Comparison of ENCODE assay signal across 11 cellular contexts in the genomic region with DNA sequence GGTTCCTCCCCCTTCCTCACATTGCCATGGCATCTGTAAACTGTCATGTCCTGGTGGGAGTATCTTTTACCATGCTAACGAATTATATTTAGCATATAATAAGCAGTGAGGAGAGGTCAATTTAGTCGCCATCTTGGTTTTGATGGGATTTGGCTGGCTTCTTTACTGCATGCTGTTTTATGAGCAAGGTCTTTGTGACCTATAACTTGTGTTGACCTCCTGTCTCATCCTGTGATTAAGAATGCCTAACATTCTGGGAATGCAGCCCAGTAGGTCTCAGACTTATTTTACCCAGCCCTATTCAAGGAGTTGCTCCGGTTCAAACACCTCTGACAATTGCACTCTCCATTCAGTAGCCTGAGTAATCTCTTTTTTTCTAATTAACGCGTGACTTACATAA. TPM values are rescaled to one million over a fixed set of nuclear protein-coding genes. Genes with fewer than 3 reads are reported as not detected.
DNase-seq lines count a peak whose midpoint lies in the region; ATAC-seq, FAIRE-seq and TF ChIP-seq lines count a peak whose summit lies in the region.
"Had no signal": no experiment of that assay in that cellular context is flagged by ENCODE, and none has a peak within 500 bp of the region (broad histone marks: within the 10 kb centered on the region; RNA-seq: fewer than 3 reads in every experiment).

No MANE protein-coding gene starts in this region.

- CTCF ChIA-PET in PC-9 (lab: Charles Lee) = no interaction called here

- intact Hi-C loops in PC-9 (cut with micrococcal nuclease; ENCODE audit: unreplicated experiment) = no loop called here
- intact Hi-C loops in ovary (cut with DNase I) = no loop called here

- H3K4me2 ChIP-seq in PC-9 = peak overlapping the region; percentile 75
- peak overlapping the region; percentile 84 for H3K4me2 ChIP-seq in neural progenitor cell

- WGBS in ovary, 3 donors = 27 to 32% (median 27%) methylated on average over 5 of the region's 5 CpGs

- H2AFZ ChIP-seq in PC-9 (peak overlapping the region; percentile 17; the same call in 1 of the 2 replicates), neural progenitor cell (replicated peaks) (peak overlapping the region; percentile 80)

- H4K20me1 ChIP-seq in PC-9 (ENCODE audit: insufficient read depth) = peaks cover 20% of the 10 kb centered on the region
- peaks cover 24% of the 10 kb centered on the region for H4K20me1 ChIP-seq in neural progenitor cell (ENCODE audit: low read depth)

- ATAC-seq in GM21360 (IDR thresholded peaks at IDR 0.05; ENCODE audit: unreplicated experiment) = no peak

- H3K27ac Mint-ChIP-seq in neural progenitor cell = no peak overlapping the region

- BruUV-seq in PC-9 (replicated peaks; lab: Mats Ljungman, UMichigan) = no TSS peak

- DNase-seq in H54 (ENCODE audit: insufficient read length, low spot score) (no peak), PC-9 (peak in 1 of 2 experiments; percentile 81), epithelial cell of proximal tubule (ENCODE audit: low read depth) (peak; percentile 75), neural progenitor cell (ENCODE audit: low spot score) (peak; percentile 56), ovary (no peak), GDM1 (lab: John Stamatoyannopoulos, UW) (no peak), NCI-H345 treated with DMSO at 0.1 percent for 48 hours (lab: John Stamatoyannopoulos, UW; ENCODE audit: unreplicated experiment) (no peak)
- DNase-seq: activated CD4-positive, alpha-beta T cell treated with anti-CD3 and anti-CD28 coated beads, Interleukin-2, amount 50 U/mL, for 4 hours; SHP77 treated with DMSO at 0.1 percent for 48 hours; sigmoid colon had no signal

- H3F3A ChIP-seq in PC-9 (ENCODE audit: insufficient read depth, low read depth) = peaks cover 17% of the 10 kb centered on the region
- H3F3A ChIP-seq in neural progenitor cell (ENCODE audit: low read depth) = peaks cover 38% of the 10 kb centered on the region

- H3K4me3 Mint-ChIP-seq in neural progenitor cell = peak overlapping the region; percentile 51

- FAIRE-seq in H54 (lab: Jason Lieb, UNC) = peak; percentile 11

- H3K27me3 ChIP-seq in PC-9 (ENCODE audit: insufficient read depth, low read depth) = no peaks in the 10 kb centered on the region
- H3K27me3 ChIP-seq in neural progenitor cell = no peaks in the 10 kb centered on the region
- no peaks in the 10 kb centered on the region for H3K27me3 ChIP-seq in ovary
- H3K27me3 ChIP-seq: sigmoid colon had no signal

- H3K36me3 ChIP-seq in PC-9 (ENCODE audit: low read depth) (peaks cover 18% of the 10 kb centered on the region; the same call in 1 of the 2 replicates), neural progenitor cell (no peaks in the 10 kb centered on the region), ovary (no peaks in the 10 kb centered on the region)
- H3K36me3 ChIP-seq: sigmoid colon had no signal

- H3K9me2 ChIP-seq in PC-9 (ENCODE audit: insufficient read depth) = no peaks in the 10 kb centered on the region

- POLR2A ChIA-PET in PC-9 (lab: Charles Lee; ENCODE audit: unreplicated experiment) = interaction anchor here (0.6 kb wide), 1 partner anchor 16 kb away, joined by 3 read pairs; no protein-coding TSS in a partner anchor

- no peak for TF ChIP-seq POLR2A in H54 (IDR thresholded peaks at IDR 0.05; ENCODE audit: low read depth, low read length)
- TF ChIP-seq POLR2A in ovary (IDR thresholded peaks at IDR 0.05) = no peak

- no peak for TF ChIP-seq CTCF in PC-9 (conservative IDR thresholded peaks at IDR 0.05)
- TF ChIP-seq CTCF in epithelial cell of proximal tubule (conservative IDR thresholded peaks at IDR 0.05; ENCODE audit: low read depth, low read length) = no peak
- no peak for TF ChIP-seq CTCF in neural progenitor cell (IDR thresholded peaks at IDR 0.05)
- TF ChIP-seq CTCF in ovary (IDR thresholded peaks at IDR 0.05) = no peak

- H3K4me3 ChIP-seq in PC-9 (peak overlapping the region; percentile 82; the same call in 1 of the 2 replicates), epithelial cell of proximal tubule (ENCODE audit: low read depth, low read length) (no peak overlapping the region), neural progenitor cell (peak overlapping the region; percentile 85), ovary (no peak overlapping the region)
- H3K4me3 ChIP-seq: sigmoid colon had no signal

- H3K27ac ChIP-seq in PC-9 = peak overlapping the region; percentile 53
- peak overlapping the region; percentile 9 for H3K27ac ChIP-seq in neural progenitor cell
- H3K27ac ChIP-seq in ovary = no peak overlapping the region
- H3K27ac ChIP-seq: sigmoid colon had no signal

- peaks cover 44% of the 10 kb centered on the region for H3K79me2 ChIP-seq in PC-9 (ENCODE audit: low read depth)
- H3K79me2 ChIP-seq in neural progenitor cell (ENCODE audit: low read depth) = peaks cover 39% of the 10 kb centered on the region

- peaks cover 26% of the 10 kb centered on the region for H3K4me1 Mint-ChIP-seq in neural progenitor cell

- H3K4me1 ChIP-seq in PC-9 (replicated peaks; ENCODE audit: insufficient read depth) (peaks cover 28% of the 10 kb centered on the region), neural progenitor cell (peaks cover 26% of the 10 kb centered on the region), ovary (ENCODE audit: insufficient read depth) (no peaks in the 10 kb centered on the region)

- peaks cover 2% of the 10 kb centered on the region for H3K9me3 Mint-ChIP-seq in neural progenitor cell

- H3K27me3 Mint-ChIP-seq in neural progenitor cell (ENCODE audit: insufficient read depth, low read depth) = peaks cover 11% of the 10 kb centered on the region

- peaks cover 10% of the 10 kb centered on the region for H3K36me3 Mint-ChIP-seq in neural progenitor cell

- no peak for TF ChIP-seq EP300 in ovary (IDR thresholded peaks at IDR 0.05)

- H3K9ac ChIP-seq in neural progenitor cell = no peak overlapping the region

- H3K9me3 ChIP-seq in PC-9 (ENCODE audit: insufficient read depth, low read depth) = no peaks in the 10 kb centered on the region
- no peaks in the 10 kb centered on the region for H3K9me3 ChIP-seq in neural progenitor cell (ENCODE audit: low read depth)
- H3K9me3 ChIP-seq in ovary = no peaks in the 10 kb centered on the region
- H3K9me3 ChIP-seq: sigmoid colon had no signal

RNA-seq across cellular contexts. Expression of a gene that starts 2.1 kb away (rescaled TPM):
- 531 and 615 TPM in 2 replicates for total RNA-seq in PC-9 (2021)
- total RNA-seq in epithelial cell of proximal tubule = 371 and 447 TPM in 2 replicates
- 774 and 833 TPM in 2 replicates for total RNA-seq in neural progenitor cell (ENCODE audit: low replicate concordance)
- total RNA-seq in ovary = 1,000 to 10,000 TPM in 3 of 7 donors, 100 to 1,000 TPM in 4; 713 to 1,452 (median 896) TPM
- 100 to 1,000 TPM; 316 to 882 TPM for polyA plus RNA-seq in ovary

RNA-seq across cellular contexts. Expression of a gene that starts 45.7 kb away (rescaled TPM):
- total RNA-seq in PC-9 (2021) (8.5 and 11.5 TPM in 2 replicates), epithelial cell of proximal tubule (6.7 and 10.8 TPM in 2 replicates), neural progenitor cell (ENCODE audit: low replicate concordance) (0.24 and 0.28 TPM in 2 replicates), ovary (100 to 1,000 TPM in 6 of 7 donors, 10 to 100 TPM in 1; 88.7 to 255 (median 190) TPM)
- 100 to 1,000 TPM in 1 of 2 donors, 10 to 100 TPM in 1; 66.8 to 161 TPM for polyA plus RNA-seq in ovary

RNA-seq across cellular contexts. Expression of a gene that starts 55.3 kb away (rescaled TPM):
- total RNA-seq in PC-9 (2021) (2,869 and 2,977 TPM in 2 replicates), epithelial cell of proximal tubule (1,855 and 2,668 TPM in 2 replicates), neural progenitor cell (ENCODE audit: low replicate concordance) (69.3 and 100 TPM in 2 replicates), ovary (1,000 to 10,000 TPM in 1 of 7 donors, 10 to 100 TPM in 4, 1 to 10 TPM in 2; 4.4 to 1,005 (median 64.8) TPM)
- polyA plus RNA-seq in ovary = 10 to 100 TPM; 17.8 to 38.9 TPM

Comparison
In these comparisons a context has a peak if more than half of its experiments do, and no peak if none do; other contexts are left out.
1. DNase-seq: peak in epithelial cell of proximal tubule (single experiment) and neural progenitor cell (single experiment); none in H54 (single experiment), ovary (0 of 5), GDM1 (single experiment) and NCI-H345 treated with DMSO at 0.1 percent for 48 hours (single experiment).
2. H3K27ac ChIP-seq: peak in PC-9 (single experiment) and neural progenitor cell (single experiment); none in ovary (0 of 2).
3. H3K4me3 ChIP-seq: peak in PC-9 (single experiment) and neural progenitor cell (single experiment); none in epithelial cell of proximal tubule (single experiment) and ovary (single experiment).